1 cellular context compared by ENCODE assay signal in the genomic region with DNA sequence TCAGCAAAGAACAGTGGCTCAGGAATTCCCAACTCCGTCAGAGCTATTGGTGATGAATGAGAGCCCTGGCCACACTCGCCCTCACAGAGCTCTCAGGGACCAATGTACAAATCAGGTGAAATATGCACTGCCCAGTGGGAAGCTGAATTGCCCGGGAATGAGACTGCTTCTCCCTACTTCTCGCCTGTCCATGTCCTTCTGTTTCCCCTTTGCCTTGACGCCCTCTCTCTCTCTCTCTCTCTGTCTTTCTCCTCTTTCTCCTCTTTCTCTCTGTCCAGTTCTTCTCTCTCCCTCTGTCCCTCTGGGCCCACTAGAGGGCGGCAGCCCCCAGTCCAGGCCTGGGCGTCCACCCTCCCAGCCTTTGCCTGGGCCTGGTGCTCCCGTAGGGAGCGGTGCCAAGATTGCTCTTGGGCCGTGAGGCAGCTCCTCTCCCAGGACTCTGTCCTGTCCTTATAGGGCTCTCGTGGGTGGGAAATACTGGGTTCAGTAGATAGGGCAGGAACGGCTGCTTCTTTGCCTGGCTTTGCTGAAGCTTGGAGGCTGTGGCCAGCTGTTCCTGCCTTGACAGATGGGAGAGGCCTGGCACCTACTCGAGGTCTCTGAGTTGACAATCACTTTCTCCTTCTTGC.
TF ChIP-seq lines count a peak whose summit lies in the region.

No MANE protein-coding gene starts in this region.

TF ChIP-seq in HepG2, 621 proteins besides CTCF, POLR2A, EP300 and RAD21 (continued from another document and continues in another):
- TF ChIP-seq ZNF276 (CRISPR knock-in tag; IDR thresholded peaks at IDR 0.05; ENCODE audit: low read depth) (peak; percentile 70; the same call in 1 of the 2 replicates), SMAD3 (CRISPR knock-in tag; IDR thresholded peaks at IDR 0.05) (0 out of 2 replicates have a peak, but pooled peaks have one; percentile 41), HIVEP1 (CRISPR knock-in tag; IDR thresholded peaks at IDR 0.05) (no peak), ZNF7 (CRISPR knock-in tag; IDR thresholded peaks at IDR 0.05) (no peak), JDP2 (CRISPR knock-in tag; IDR thresholded peaks at IDR 0.05; ENCODE audit: borderline replicate concordance) (no peak), PHF5A (CRISPR knock-in tag; IDR thresholded peaks at IDR 0.05; ENCODE audit: low read depth, unreplicated experiment) (no peak), ARID2 (CRISPR knock-in tag; IDR thresholded peaks at IDR 0.05; ENCODE audit: borderline replicate concordance) (peak; percentile 84; the same call in 1 of the 2 replicates), ZNF225 (CRISPR knock-in tag; IDR thresholded peaks at IDR 0.05) (peak; percentile 70; the same call in 1 of the 2 replicates), ZNF30 (CRISPR knock-in tag; IDR thresholded peaks at IDR 0.05) (no peak), ZNF83 (CRISPR knock-in tag; IDR thresholded peaks at IDR 0.05; ENCODE audit: borderline replicate concordance) (no peak), GTF2F1 (IDR thresholded peaks at IDR 0.05; ENCODE audit: low read length) (no peak), ZNF879 (CRISPR knock-in tag; IDR thresholded peaks at IDR 0.05) (peak; percentile 53; the same call in 1 of the 2 replicates), NONO (IDR thresholded peaks at IDR 0.05) (no peak), NONO (CRISPR knock-in tag; conservative IDR thresholded peaks at IDR 0.05) (no peak), KLF11 (CRISPR knock-in tag; IDR thresholded peaks at IDR 0.05) (0 out of 2 replicates have a peak, but pooled peaks have one; percentile 54), ERF (CRISPR knock-in tag; IDR thresholded peaks at IDR 0.05) (0 out of 2 replicates have a peak, but pooled peaks have one; percentile 25), TCF12 (IDR thresholded peaks at IDR 0.05) (no peak), TCF12 (CRISPR knock-in tag; IDR thresholded peaks at IDR 0.05) (no peak), ZNF282 (IDR thresholded peaks at IDR 0.05; ENCODE audit: partially characterized antibody) (no peak), CREB1 (IDR thresholded peaks at IDR 0.05) (no peak), CREB1 (CRISPR knock-in tag; IDR thresholded peaks at IDR 0.05) (no peak), ZNF550 (CRISPR knock-in tag; IDR thresholded peaks at IDR 0.05; ENCODE audit: borderline replicate concordance) (no peak), PHB2 (IDR thresholded peaks at IDR 0.05; ENCODE audit: partially characterized antibody) (no peak), ZNF264 (CRISPR knock-in tag; IDR thresholded peaks at IDR 0.05) (0 out of 2 replicates have a peak, but pooled peaks have one; percentile 19), MZF1 (CRISPR knock-in tag; IDR thresholded peaks at IDR 0.05; ENCODE audit: borderline replicate concordance) (no peak), ZNF792 (CRISPR knock-in tag; IDR thresholded peaks at IDR 0.05) (no peak; the same call in 1 of the 2 replicates), ZSCAN29 (CRISPR knock-in tag; conservative IDR thresholded peaks at IDR 0.05) (no peak), ZNF543 (CRISPR knock-in tag; IDR thresholded peaks at IDR 0.05) (no peak), ZNF121 (CRISPR knock-in tag; IDR thresholded peaks at IDR 0.05) (0 out of 2 replicates have a peak, but pooled peaks have one; percentile 18), ZNF883 (CRISPR knock-in tag; IDR thresholded peaks at IDR 0.05; ENCODE audit: not compliant biosample characterization) (peak; percentile 69), ZUFSP (CRISPR knock-in tag; IDR thresholded peaks at IDR 0.05; ENCODE audit: borderline replicate concordance) (no peak)
- TF ChIP-seq, protein P1, sequence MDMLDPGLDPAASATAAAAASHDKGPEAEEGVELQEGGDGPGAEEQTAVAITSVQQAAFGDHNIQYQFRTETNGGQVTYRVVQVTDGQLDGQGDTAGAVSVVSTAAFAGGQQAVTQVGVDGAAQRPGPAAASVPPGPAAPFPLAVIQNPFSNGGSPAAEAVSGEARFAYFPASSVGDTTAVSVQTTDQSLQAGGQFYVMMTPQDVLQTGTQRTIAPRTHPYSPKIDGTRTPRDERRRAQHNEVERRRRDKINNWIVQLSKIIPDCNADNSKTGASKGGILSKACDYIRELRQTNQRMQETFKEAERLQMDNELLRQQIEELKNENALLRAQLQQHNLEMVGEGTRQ (IDR thresholded peaks at IDR 0.05; ENCODE audit: low read depth, low read length), result no peak
- TF ChIP-seq, protein P1 (CRISPR knock-in tag; IDR thresholded peaks at IDR 0.05; ENCODE audit: borderline replicate concordance), result no peak
- TF ChIP-seq, protein P2, sequence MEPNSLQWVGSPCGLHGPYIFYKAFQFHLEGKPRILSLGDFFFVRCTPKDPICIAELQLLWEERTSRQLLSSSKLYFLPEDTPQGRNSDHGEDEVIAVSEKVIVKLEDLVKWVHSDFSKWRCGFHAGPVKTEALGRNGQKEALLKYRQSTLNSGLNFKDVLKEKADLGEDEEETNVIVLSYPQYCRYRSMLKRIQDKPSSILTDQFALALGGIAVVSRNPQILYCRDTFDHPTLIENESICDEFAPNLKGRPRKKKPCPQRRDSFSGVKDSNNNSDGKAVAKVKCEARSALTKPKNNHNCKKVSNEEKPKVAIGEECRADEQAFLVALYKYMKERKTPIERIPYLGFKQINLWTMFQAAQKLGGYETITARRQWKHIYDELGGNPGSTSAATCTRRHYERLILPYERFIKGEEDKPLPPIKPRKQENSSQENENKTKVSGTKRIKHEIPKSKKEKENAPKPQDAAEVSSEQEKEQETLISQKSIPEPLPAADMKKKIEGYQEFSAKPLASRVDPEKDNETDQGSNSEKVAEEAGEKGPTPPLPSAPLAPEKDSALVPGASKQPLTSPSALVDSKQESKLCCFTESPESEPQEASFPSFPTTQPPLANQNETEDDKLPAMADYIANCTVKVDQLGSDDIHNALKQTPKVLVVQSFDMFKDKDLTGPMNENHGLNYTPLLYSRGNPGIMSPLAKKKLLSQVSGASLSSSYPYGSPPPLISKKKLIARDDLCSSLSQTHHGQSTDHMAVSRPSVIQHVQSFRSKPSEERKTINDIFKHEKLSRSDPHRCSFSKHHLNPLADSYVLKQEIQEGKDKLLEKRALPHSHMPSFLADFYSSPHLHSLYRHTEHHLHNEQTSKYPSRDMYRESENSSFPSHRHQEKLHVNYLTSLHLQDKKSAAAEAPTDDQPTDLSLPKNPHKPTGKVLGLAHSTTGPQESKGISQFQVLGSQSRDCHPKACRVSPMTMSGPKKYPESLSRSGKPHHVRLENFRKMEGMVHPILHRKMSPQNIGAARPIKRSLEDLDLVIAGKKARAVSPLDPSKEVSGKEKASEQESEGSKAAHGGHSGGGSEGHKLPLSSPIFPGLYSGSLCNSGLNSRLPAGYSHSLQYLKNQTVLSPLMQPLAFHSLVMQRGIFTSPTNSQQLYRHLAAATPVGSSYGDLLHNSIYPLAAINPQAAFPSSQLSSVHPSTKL (CRISPR knock-in tag; IDR thresholded peaks at IDR 0.05), result peak; percentile 58
- TF ChIP-seq, protein P3, sequence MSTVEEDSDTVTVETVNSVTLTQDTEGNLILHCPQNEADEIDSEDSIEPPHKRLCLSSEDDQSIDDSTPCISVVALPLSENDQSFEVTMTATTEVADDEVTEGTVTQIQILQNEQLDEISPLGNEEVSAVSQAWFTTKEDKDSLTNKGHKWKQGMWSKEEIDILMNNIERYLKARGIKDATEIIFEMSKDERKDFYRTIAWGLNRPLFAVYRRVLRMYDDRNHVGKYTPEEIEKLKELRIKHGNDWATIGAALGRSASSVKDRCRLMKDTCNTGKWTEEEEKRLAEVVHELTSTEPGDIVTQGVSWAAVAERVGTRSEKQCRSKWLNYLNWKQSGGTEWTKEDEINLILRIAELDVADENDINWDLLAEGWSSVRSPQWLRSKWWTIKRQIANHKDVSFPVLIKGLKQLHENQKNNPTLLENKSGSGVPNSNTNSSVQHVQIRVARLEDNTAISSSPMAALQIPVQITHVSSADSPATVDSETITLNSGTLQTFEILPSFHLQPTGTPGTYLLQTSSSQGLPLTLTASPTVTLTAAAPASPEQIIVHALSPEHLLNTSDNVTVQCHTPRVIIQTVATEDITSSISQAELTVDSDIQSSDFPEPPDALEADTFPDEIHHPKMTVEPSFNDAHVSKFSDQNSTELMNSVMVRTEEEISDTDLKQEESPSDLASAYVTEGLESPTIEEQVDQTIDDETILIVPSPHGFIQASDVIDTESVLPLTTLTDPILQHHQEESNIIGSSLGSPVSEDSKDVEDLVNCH (CRISPR knock-in tag; IDR thresholded peaks at IDR 0.05), result no peak
- TF ChIP-seq, protein P4, sequence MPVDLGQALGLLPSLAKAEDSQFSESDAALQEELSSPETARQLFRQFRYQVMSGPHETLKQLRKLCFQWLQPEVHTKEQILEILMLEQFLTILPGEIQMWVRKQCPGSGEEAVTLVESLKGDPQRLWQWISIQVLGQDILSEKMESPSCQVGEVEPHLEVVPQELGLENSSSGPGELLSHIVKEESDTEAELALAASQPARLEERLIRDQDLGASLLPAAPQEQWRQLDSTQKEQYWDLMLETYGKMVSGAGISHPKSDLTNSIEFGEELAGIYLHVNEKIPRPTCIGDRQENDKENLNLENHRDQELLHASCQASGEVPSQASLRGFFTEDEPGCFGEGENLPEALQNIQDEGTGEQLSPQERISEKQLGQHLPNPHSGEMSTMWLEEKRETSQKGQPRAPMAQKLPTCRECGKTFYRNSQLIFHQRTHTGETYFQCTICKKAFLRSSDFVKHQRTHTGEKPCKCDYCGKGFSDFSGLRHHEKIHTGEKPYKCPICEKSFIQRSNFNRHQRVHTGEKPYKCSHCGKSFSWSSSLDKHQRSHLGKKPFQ (CRISPR knock-in tag; IDR thresholded peaks at IDR 0.05; ENCODE audit: insufficient replicate concordance), result no peak
- TF ChIP-seq, protein P5, sequence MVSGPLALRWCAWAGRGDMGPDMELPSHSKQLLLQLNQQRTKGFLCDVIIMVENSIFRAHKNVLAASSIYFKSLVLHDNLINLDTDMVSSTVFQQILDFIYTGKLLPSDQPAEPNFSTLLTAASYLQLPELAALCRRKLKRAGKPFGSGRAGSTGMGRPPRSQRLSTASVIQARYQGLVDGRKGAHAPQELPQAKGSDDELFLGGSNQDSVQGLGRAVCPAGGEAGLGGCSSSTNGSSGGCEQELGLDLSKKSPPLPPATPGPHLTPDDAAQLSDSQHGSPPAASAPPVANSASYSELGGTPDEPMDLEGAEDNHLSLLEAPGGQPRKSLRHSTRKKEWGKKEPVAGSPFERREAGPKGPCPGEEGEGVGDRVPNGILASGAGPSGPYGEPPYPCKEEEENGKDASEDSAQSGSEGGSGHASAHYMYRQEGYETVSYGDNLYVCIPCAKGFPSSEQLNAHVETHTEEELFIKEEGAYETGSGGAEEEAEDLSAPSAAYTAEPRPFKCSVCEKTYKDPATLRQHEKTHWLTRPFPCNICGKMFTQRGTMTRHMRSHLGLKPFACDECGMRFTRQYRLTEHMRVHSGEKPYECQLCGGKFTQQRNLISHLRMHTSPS (CRISPR knock-in tag; IDR thresholded peaks at IDR 0.05; ENCODE audit: low read depth), result peak; percentile 58; the same call in 1 of the 2 replicates
- TF ChIP-seq, protein P6, sequence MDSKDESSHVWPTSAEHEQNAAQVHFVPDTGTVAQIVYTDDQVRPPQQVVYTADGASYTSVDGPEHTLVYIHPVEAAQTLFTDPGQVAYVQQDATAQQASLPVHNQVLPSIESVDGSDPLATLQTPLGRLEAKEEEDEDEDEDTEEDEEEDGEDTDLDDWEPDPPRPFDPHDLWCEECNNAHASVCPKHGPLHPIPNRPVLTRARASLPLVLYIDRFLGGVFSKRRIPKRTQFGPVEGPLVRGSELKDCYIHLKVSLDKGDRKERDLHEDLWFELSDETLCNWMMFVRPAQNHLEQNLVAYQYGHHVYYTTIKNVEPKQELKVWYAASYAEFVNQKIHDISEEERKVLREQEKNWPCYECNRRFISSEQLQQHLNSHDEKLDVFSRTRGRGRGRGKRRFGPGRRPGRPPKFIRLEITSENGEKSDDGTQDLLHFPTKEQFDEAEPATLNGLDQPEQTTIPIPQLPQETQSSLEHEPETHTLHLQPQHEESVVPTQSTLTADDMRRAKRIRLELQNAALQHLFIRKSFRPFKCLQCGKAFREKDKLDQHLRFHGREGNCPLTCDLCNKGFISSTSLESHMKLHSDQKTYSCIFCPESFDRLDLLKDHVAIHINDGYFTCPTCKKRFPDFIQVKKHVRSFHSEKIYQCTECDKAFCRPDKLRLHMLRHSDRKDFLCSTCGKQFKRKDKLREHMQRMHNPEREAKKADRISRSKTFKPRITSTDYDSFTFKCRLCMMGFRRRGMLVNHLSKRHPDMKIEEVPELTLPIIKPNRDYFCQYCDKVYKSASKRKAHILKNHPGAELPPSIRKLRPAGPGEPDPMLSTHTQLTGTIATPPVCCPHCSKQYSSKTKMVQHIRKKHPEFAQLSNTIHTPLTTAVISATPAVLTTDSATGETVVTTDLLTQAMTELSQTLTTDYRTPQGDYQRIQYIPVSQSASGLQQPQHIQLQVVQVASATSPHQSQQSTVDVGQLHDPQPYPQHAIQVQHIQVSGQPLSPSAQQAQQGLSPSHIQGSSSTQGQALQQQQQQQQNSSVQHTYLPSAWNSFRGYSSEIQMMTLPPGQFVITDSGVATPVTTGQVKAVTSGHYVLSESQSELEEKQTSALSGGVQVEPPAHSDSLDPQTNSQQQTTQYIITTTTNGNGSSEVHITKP (CRISPR knock-in tag; IDR thresholded peaks at IDR 0.05; ENCODE audit: low read depth), result no peak
- TF ChIP-seq, protein P7, sequence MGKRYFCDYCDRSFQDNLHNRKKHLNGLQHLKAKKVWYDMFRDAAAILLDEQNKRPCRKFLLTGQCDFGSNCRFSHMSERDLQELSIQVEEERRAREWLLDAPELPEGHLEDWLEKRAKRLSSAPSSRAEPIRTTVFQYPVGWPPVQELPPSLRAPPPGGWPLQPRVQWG (CRISPR knock-in tag; IDR thresholded peaks at IDR 0.05; ENCODE audit: borderline replicate concordance, low read depth), result no peak
